In genomic region chr1:246032984-246033383, GRCh38 we compare ENCODE assay signal across 29 cellular contexts.
"Had no signal": no experiment of that assay in that cellular context is flagged by ENCODE, and none has a peak within 500 bp of the region (broad histone marks: within the 10 kb centered on the region; RNA-seq: fewer than 3 reads in every experiment).

No MANE protein-coding gene starts in this region.

- H3K4me1 ChIP-seq: prostate gland, stomach, tibial artery had no signal

- H3K27me3 ChIP-seq: pancreas, stomach, testis, tibial artery, upper lobe of right lung had no signal

- ATAC-seq: left cardiac atrium; left lobe of liver; mucosa of descending colon; naive thymus-derived CD4-positive, alpha-beta T cell; natural killer cell treated with Interleukin-12 subunit alpha and Interleukin-12 subunit beta and Interleukin-15 and Interleukin-18, amount 100 ng/mL, for 72 hours; right cardiac atrium; sciatic nerve; stimulated activated naive B cell treated with anti-CD40 and anti-IgM and Interleukin-4, amounts not matched to agents 10 μg/mL and 1 μg/mL and 100 μg/mL, for 72 hours; stimulated activated naive CD8-positive, alpha-beta T cell treated with anti-CD3 and anti-CD28 coated beads, Interleukin-15, Interleukin-2, amounts not matched to agents 100 U/mL and 50 U/mL, for 24 hours; upper lobe of right lung had no signal

- H3K4me3 ChIP-seq: lung, mucosa of descending colon, pancreas, prostate gland, skin epidermis, stomach, testis, tibial artery, upper lobe of right lung had no signal

- H3K4me3 Mint-ChIP-seq: naive thymus-derived CD4-positive, alpha-beta T cell; natural killer cell treated with Interleukin-12 subunit alpha and Interleukin-12 subunit beta and Interleukin-15 and Interleukin-18, amount 100 ng/mL, for 72 hours; neural crest cell; stimulated activated naive B cell treated with anti-CD40 and anti-IgM and Interleukin-4, amounts not matched to agents 10 μg/mL and 1 μg/mL and 100 μg/mL, for 72 hours had no signal

- H3K4me1 Mint-ChIP-seq: neural crest cell had no signal

- H3K27ac ChIP-seq: pancreas, prostate gland, skin epidermis, stomach, testis, tibial artery, upper lobe of right lung had no signal

- H3K27ac Mint-ChIP-seq: naive thymus-derived CD4-positive, alpha-beta T cell; natural killer cell treated with Interleukin-12 subunit alpha and Interleukin-12 subunit beta and Interleukin-15 and Interleukin-18, amount 100 ng/mL, for 72 hours; stimulated activated naive B cell treated with anti-CD40 and anti-IgM and Interleukin-4, amounts not matched to agents 10 μg/mL and 1 μg/mL and 100 μg/mL, for 72 hours had no signal

- H3K9me3 ChIP-seq: mucosa of descending colon, pancreas, prostate gland, stomach, testis, tibial artery, upper lobe of right lung had no signal

- DNase-seq: hippocampal formation; kidney glomerular epithelial cell; left cardiac atrium; midbrain; mucosa of descending colon; naive thymus-derived CD4-positive, alpha-beta T cell; nucleus accumbens; pancreas; right cardiac atrium; stimulated activated CD4-positive, alpha-beta T cell treated with anti-CD3 and anti-CD28 coated beads, Interleukin-12 subunit alpha, Interleukin-12 subunit beta, amount 100 ng/mL, for 4 hours; stimulated activated CD4-positive, alpha-beta T cell treated with anti-CD3 and anti-CD28 coated beads, Interleukin-15, amount 100 ng/mL, for 24 hours; stimulated activated CD4-positive, alpha-beta T cell treated with anti-CD3 and anti-CD28 coated beads, Interleukin-2, amount 100 ng/mL, for 24 hours; stimulated activated CD4-positive, alpha-beta T cell treated with anti-CD3 and anti-CD28 coated beads, Interleukin-4, amount 100 ng/mL, for 1 hour; stimulated activated naive B cell treated with anti-CD40 and anti-IgM and Interleukin-4, amounts not matched to agents 10 μg/mL and 1 μg/mL and 100 μg/mL, for 72 hours; stimulated activated naive CD8-positive, alpha-beta T cell treated with anti-CD3 and anti-CD28 coated beads, Interleukin-15, Interleukin-2, amounts not matched to agents 100 U/mL and 50 U/mL, for 24 hours; stomach; tibial artery; trophoblast cell; upper lobe of right lung had no signal

- H3K36me3 ChIP-seq: pancreas, prostate gland, stomach, tibial artery, upper lobe of right lung had no signal

- H3K27me3 Mint-ChIP-seq: naive thymus-derived CD4-positive, alpha-beta T cell; natural killer cell treated with Interleukin-12 subunit alpha and Interleukin-12 subunit beta and Interleukin-15 and Interleukin-18, amount 100 ng/mL, for 72 hours; stimulated activated naive B cell treated with anti-CD40 and anti-IgM and Interleukin-4, amounts not matched to agents 10 μg/mL and 1 μg/mL and 100 μg/mL, for 72 hours had no signal

- H3K36me3 Mint-ChIP-seq: natural killer cell treated with Interleukin-12 subunit alpha and Interleukin-12 subunit beta and Interleukin-15 and Interleukin-18, amount 100 ng/mL, for 72 hours had no signal

- FAIRE-seq: keratinocyte, pancreas, urothelium cell line had no signal
